In genomic region chrX:10043386-10043785, GRCh38 we compare ENCODE assay signal across 15 cellular contexts.
A peak's percentile ranks its signal among the peaks of the same experiment; 100 is the strongest.
DNase-seq lines count a peak whose midpoint lies in the region; ATAC-seq and TF ChIP-seq lines count a peak whose summit lies in the region.
"Had no signal": no experiment of that assay in that cellular context is flagged by ENCODE, and none has a peak within 500 bp of the region (broad histone marks: within the 10 kb centered on the region; RNA-seq: fewer than 3 reads in every experiment).

No MANE protein-coding gene starts in this region.

- peaks cover 11% of the 10 kb centered on the region for H3K79me1 ChIP-seq in trophoblast cell (ENCODE audit: low read length)

- H2AK5ac ChIP-seq in trophoblast cell (ENCODE audit: low read length): no peak overlapping the region

- H3K27me3 ChIP-seq in left ventricle myocardium inferior (ENCODE audit: low read depth) (no peaks in the 10 kb centered on the region), esophagus (ENCODE audit: control insufficient read depth in 1 of 2, insufficient read depth in 2 of 2, low read length in 2 of 2) (no peaks in the 10 kb centered on the region), trophoblast cell (ENCODE audit: insufficient read depth, low read length) (no peaks in the 10 kb centered on the region), PC-3 (ENCODE audit: low read length) (no peaks in the 10 kb centered on the region)

- no peak overlapping the region for H4K12ac ChIP-seq in trophoblast cell (ENCODE audit: low read depth, low read length)

- peak overlapping the region; percentile 54 for H2BK5ac ChIP-seq in trophoblast cell (ENCODE audit: low read depth, low read length, poor library complexity)

- no peaks in the 10 kb centered on the region for H4K20me1 ChIP-seq in PC-3 (ENCODE audit: low read length)

- H3K4me3 ChIP-seq in left ventricle myocardium inferior (no peak overlapping the region), esophagus (ENCODE audit: low read depth in 1 of 2, low read length in 2 of 2) (no peak overlapping the region), trophoblast cell (ENCODE audit: low read depth, low read length) (no peak overlapping the region), PC-3 (ENCODE audit: low read length) (no peak overlapping the region)
- H3K4me3 ChIP-seq: K562 had no signal

- H4K8ac ChIP-seq in trophoblast cell (ENCODE audit: low read depth, low read length): no peak overlapping the region

- DNase-seq in left ventricle myocardium inferior (no peak), left ventricle myocardium superior (no peak), trophoblast cell (peak; percentile 18 to 48), AG20443 (ENCODE audit: low spot score) (no peak), T-helper 9 cell (no peak), PC-3 (no peak)
- DNase-seq: CD4-positive, alpha-beta memory T cell; DMS79; GDM1 had no signal

- TF ChIP-seq CTCF in left ventricle myocardium inferior (IDR thresholded peaks at IDR 0.05; ENCODE audit: borderline replicate concordance): no peak
- TF ChIP-seq CTCF in PC-3 (conservative IDR thresholded peaks at IDR 0.05; ENCODE audit: low read depth, low read length): no peak

- POLR2A ChIA-PET in PC-3 (lab: Charles Lee; ENCODE audit: unreplicated experiment): interaction anchor here (0.5 kb wide), 1 partner anchor 136 kb away, joined by 4 read pairs; no protein-coding TSS in a partner anchor

- CTCF ChIA-PET in PC-3 (lab: Charles Lee): no interaction called here

- no TSS peak for BruUV-seq in PC-3 (replicated peaks; lab: Mats Ljungman, UMichigan)

- no peaks in the 10 kb centered on the region for H3K9me2 ChIP-seq in PC-3 (replicated peaks; ENCODE audit: low read length)

- H2BK120ac ChIP-seq in trophoblast cell (ENCODE audit: insufficient read depth, low read length, poor library complexity): peak overlapping the region; percentile 69

- H3K4ac ChIP-seq in trophoblast cell (ENCODE audit: low read depth, low read length): peak overlapping the region; percentile 18

- no peaks in the 10 kb centered on the region for H3F3A ChIP-seq in PC-3 (ENCODE audit: low read length, unreplicated experiment)

- peak overlapping the region; percentile 87 for H3K27ac ChIP-seq in left ventricle myocardium inferior (replicated peaks)
- peak overlapping the region; percentile 47 to 58 for H3K27ac ChIP-seq in esophagus (ENCODE audit: low read depth in 2 of 2, low read length in 1 of 2)
- peak overlapping the region; percentile 89 for H3K27ac ChIP-seq in trophoblast cell (ENCODE audit: low read depth, low read length)
- H3K27ac ChIP-seq in PC-3 (ENCODE audit: low read length): no peak overlapping the region
- H3K27ac ChIP-seq: 22Rv1, C4-2B, HL-60 had no signal

- no peak overlapping the region for H3K23ac ChIP-seq in trophoblast cell (ENCODE audit: low read length)

- ATAC-seq in left ventricle myocardium superior: no peak
- ATAC-seq in PC-3: no peak
- ATAC-seq: HCT116, K562 had no signal

- no peak overlapping the region for H3K18ac ChIP-seq in trophoblast cell (ENCODE audit: low read length)

- intact Hi-C loops in left ventricle myocardium inferior (cut with micrococcal nuclease): no loop called here
- intact Hi-C loops in left ventricle myocardium superior (cut with micrococcal nuclease): no loop called here
- intact Hi-C loops in PC-3 (cut with micrococcal nuclease): no loop called here

- H3K9me3 ChIP-seq in left ventricle myocardium inferior (replicated peaks) (no peaks in the 10 kb centered on the region), esophagus (ENCODE audit: control insufficient read depth in 2 of 2, insufficient read depth in 1 of 2, low read depth in 1 of 2, low read length in 1 of 2) (no peaks in the 10 kb centered on the region), trophoblast cell (ENCODE audit: insufficient read depth, low read depth, low read length) (no peaks in the 10 kb centered on the region), PC-3 (ENCODE audit: low read length) (no peaks in the 10 kb centered on the region)

- H2BK12ac ChIP-seq in trophoblast cell (ENCODE audit: low read length): peak overlapping the region; percentile 55

- H3K4me2 ChIP-seq in trophoblast cell (ENCODE audit: low read length) (peak overlapping the region; percentile 20), PC-3 (ENCODE audit: low read length) (no peak overlapping the region)

- H3K79me2 ChIP-seq in trophoblast cell (ENCODE audit: control insufficient read depth, insufficient read depth, low read length, poor library complexity) (peaks cover 9% of the 10 kb centered on the region), PC-3 (ENCODE audit: low read length) (0 out of 2 replicates have a peak, but pooled peaks cover 10% of the 10 kb centered on the region)

- WGBS in esophagus, 2 donors: 70 to 88% methylated on average over 7 of the region's 7 CpGs
- no CpG with 5 or more reads among the region's 7 CpGs for WGBS in trophoblast cell (ENCODE audit: extremely low coverage, insufficient coverage, insufficient read length)

- peaks cover 91% of the 10 kb centered on the region for H3K4me1 ChIP-seq in left ventricle myocardium inferior
- peaks cover 0 to 18% of the 10 kb centered on the region in 2 donors for H3K4me1 ChIP-seq in esophagus (ENCODE audit: control insufficient read depth in 2 of 2, insufficient read depth in 2 of 2, low read length in 1 of 2)
- H3K4me1 ChIP-seq in trophoblast cell (ENCODE audit: control insufficient read depth in 1 of 2, insufficient read depth in 2 of 2, low read length in 2 of 2): peaks cover 23 to 33% of the 10 kb centered on the region in 2 experiments
- peaks cover 8% of the 10 kb centered on the region; the same call in 1 of the 2 replicates for H3K4me1 ChIP-seq in PC-3 (ENCODE audit: insufficient read depth, low read length)

- H4K91ac ChIP-seq in trophoblast cell (ENCODE audit: low read depth, low read length): no peak overlapping the region

- no peak overlapping the region for H3K14ac ChIP-seq in trophoblast cell (ENCODE audit: low read length)

- H3K9ac ChIP-seq in trophoblast cell (ENCODE audit: low read length) (no peak overlapping the region), PC-3 (ENCODE audit: low read length) (no peak overlapping the region)

- H3K36me3 ChIP-seq in left ventricle myocardium inferior: no peaks in the 10 kb centered on the region
- H3K36me3 ChIP-seq in esophagus (ENCODE audit: control insufficient read depth in 2 of 2, insufficient read depth in 2 of 2, low read length in 1 of 2): no peaks in the 10 kb centered on the region
- peaks cover 0 to 2% of the 10 kb centered on the region in 2 experiments for H3K36me3 ChIP-seq in trophoblast cell (ENCODE audit: control insufficient read depth in 1 of 2, insufficient read depth in 2 of 2, low read length in 2 of 2)
- no peaks in the 10 kb centered on the region for H3K36me3 ChIP-seq in PC-3 (ENCODE audit: low read depth, low read length)

- no peak overlapping the region for H2AFZ ChIP-seq in trophoblast cell (ENCODE audit: insufficient read depth, low read length, poor library complexity)
- H2AFZ ChIP-seq in PC-3 (ENCODE audit: low read length): no peak overlapping the region

Comparison
In these comparisons a context has a peak if more than half of its experiments do, and no peak if none do; other contexts are left out.
1. DNase-seq: peak in trophoblast cell (2 of 2); none in left ventricle myocardium inferior (single experiment), left ventricle myocardium superior (single experiment), AG20443 (single experiment), T-helper 9 cell (single experiment) and PC-3 (single experiment).